Comparison of ENCODE assay signal across 1 cellular context in genomic region chr17:78783711-78784396, GRCh38.
TF ChIP-seq lines count a peak whose summit lies in the region.

No MANE protein-coding gene starts in this region.

TF ChIP-seq in K562, 482 proteins besides CTCF, POLR2A, EP300 and RAD21 (continued from another document and continues in another):
- TF ChIP-seq ZNF318 (IDR thresholded peaks at IDR 0.05; ENCODE audit: borderline replicate concordance in 1 of 2, low read depth in 1 of 2) (no peak), PBX2 (CRISPR knock-in tag; IDR thresholded peaks at IDR 0.05; ENCODE audit: low read depth) (no peak), PBX2 (tag; conservative IDR thresholded peaks at IDR 0.05; ENCODE audit: low read depth) (no peak), USF2 (CRISPR knock-in tag; IDR thresholded peaks at IDR 0.05) (peak; percentile 61; the same call in 1 of the 2 replicates), CHAMP1 (IDR thresholded peaks at IDR 0.05) (no peak), BRD9 (IDR thresholded peaks at IDR 0.05; ENCODE audit: low read depth, partially characterized antibody) (no peak), CHD1 (IDR thresholded peaks at IDR 0.05; ENCODE audit: low read length) (no peak), ZNF592 (IDR thresholded peaks at IDR 0.05) (peak; percentile 81), PRDM10 (IDR thresholded peaks at IDR 0.05; ENCODE audit: partially characterized antibody) (no peak), ZNF316 (IDR thresholded peaks at IDR 0.05) (no peak), SREBF2 (CRISPR knock-in tag; IDR thresholded peaks at IDR 0.05) (no peak), HNRNPUL1 (IDR thresholded peaks at IDR 0.05; ENCODE audit: low read length) (no peak), KLF13 (tag; IDR thresholded peaks at IDR 0.05; ENCODE audit: borderline replicate concordance, low read depth) (no peak), STAT5A (IDR thresholded peaks at IDR 0.05; ENCODE audit: borderline replicate concordance, low read length) (peak; percentile 37; the same call in 1 of the 2 replicates), ZKSCAN8 (CRISPR knock-in tag; IDR thresholded peaks at IDR 0.05) (no peak), PREB (CRISPR knock-in tag; IDR thresholded peaks at IDR 0.05) (no peak), SREBF1 (IDR thresholded peaks at IDR 0.05; ENCODE audit: borderline replicate concordance, low read depth, low read length) (no peak), ZNF232 (CRISPR knock-in tag; IDR thresholded peaks at IDR 0.05) (no peak), NEUROD1 (IDR thresholded peaks at IDR 0.05; ENCODE audit: borderline replicate concordance, low read depth, low read length, partially characterized antibody) (no peak), TEAD1 (CRISPR knock-in tag; IDR thresholded peaks at IDR 0.05) (no peak), EP400 (IDR thresholded peaks at IDR 0.05) (peak; percentile 27; the same call in 1 of the 2 replicates), MAZ (CRISPR knock-in tag; conservative IDR thresholded peaks at IDR 0.05 in 1 of 2, IDR thresholded peaks at IDR 0.05 in 1 of 2) (no peak), ZNF639 (CRISPR knock-in tag; conservative IDR thresholded peaks at IDR 0.05 in 1 of 2, IDR thresholded peaks at IDR 0.05 in 1 of 2) (peak in 1 of 2 experiments; percentile 47; a peak in 1 of 4 replicates), FOXP1 (CRISPR knock-in tag; IDR thresholded peaks at IDR 0.05) (no peak), CBFB (CRISPR knock-in tag; IDR thresholded peaks at IDR 0.05) (no peak), FOS (IDR thresholded peaks at IDR 0.05; ENCODE audit: extremely low read depth, insufficient read length) (no peak), TARDBP (IDR thresholded peaks at IDR 0.05) (no peak), ZNF311 (CRISPR knock-in tag; IDR thresholded peaks at IDR 0.05) (no peak), MCM7 (IDR thresholded peaks at IDR 0.05) (no peak), ESRRB (CRISPR knock-in tag; IDR thresholded peaks at IDR 0.05; ENCODE audit: borderline replicate concordance) (no peak), HSF4 (CRISPR knock-in tag; IDR thresholded peaks at IDR 0.05; ENCODE audit: borderline replicate concordance) (no peak; the same call in 1 of the 2 replicates)
